ENCODE assay signal across 18 cellular contexts in genomic region chr7:149130572-149131198, GRCh38. TPM values are rescaled to one million over a fixed set of nuclear protein-coding genes. Genes with fewer than 3 reads are reported as not detected.
A peak's percentile ranks its signal among the peaks of the same experiment; 100 is the strongest.
DNase-seq lines count a peak whose midpoint lies in the region; ATAC-seq, FAIRE-seq and TF ChIP-seq lines count a peak whose summit lies in the region.
"Had no signal": no experiment of that assay in that cellular context is flagged by ENCODE, and none has a peak within 500 bp of the region (broad histone marks: within the 10 kb centered on the region; RNA-seq: fewer than 3 reads in every experiment).

No MANE protein-coding gene starts in this region.

- intact Hi-C loops in GM12878 (cut with micrococcal nuclease; ENCODE audit: unreplicated experiment), result no loop called here
- intact Hi-C loops in aorta (cut with DNase I), result no loop called here

- no peak overlapping the region for H3K4me3 ChIP-seq in HEK293 (ENCODE audit: low read depth, low read length)
- H3K4me3 ChIP-seq in GM12878, result no peak overlapping the region
- H3K4me3 ChIP-seq in aorta (ENCODE audit: low read length in 2 of 2), result no peak overlapping the region
- H3K4me3 ChIP-seq: PC-9, SJCRH30 had no signal

- H3K4me2 ChIP-seq in GM12878 (ENCODE audit: control insufficient read depth, insufficient read depth), result no peak overlapping the region
- H3K4me2 ChIP-seq: PC-9 had no signal

- SMC1A ChIA-PET in GM12878 (lab: Charles Lee; ENCODE audit: uncharacterized antibody, unreplicated experiment), result no interaction called here

- TF ChIP-seq POLR2A in GM12878 (IDR thresholded peaks at IDR 0.05; ENCODE audit: low read depth, low read length), result no peak

- H3K9ac ChIP-seq in GM12878 (ENCODE audit: control insufficient read depth, insufficient read depth, low read length), result no peak overlapping the region

- H3K79me2 ChIP-seq in GM12878 (ENCODE audit: control insufficient read depth, insufficient read depth, low read length), result peaks cover 24% of the 10 kb centered on the region

- peak; percentile 24 for DNase-seq in activated effector memory CD4-positive, alpha-beta T cell treated with anti-CD3 and anti-CD28 coated beads, Interleukin-2, amount 50 U/mL, for 16 hours
- no peak for DNase-seq in activated effector memory CD4-positive, alpha-beta T cell treated with Interleukin-2 at 50 U/mL for 16 hours
- no peak for DNase-seq in GM12878 (ENCODE audit: low read depth, low spot score)
- DNase-seq in germinal center (ENCODE audit: low spot score), result no peak
- DNase-seq in aorta, result no peak
- DNase-seq: C1 segment of cervical spinal cord, DMS79 treated with DMSO at 0.1 percent for 48 hours, IMR-90, NCI-H1105 treated with DMSO at 0.1 percent for 48 hours, NCI-H1694, NCI-H748 treated with DMSO at 0.1 percent for 48 hours, PC-9, SJCRH30 had no signal

- H3K4me1 ChIP-seq in HEK293 (ENCODE audit: control insufficient read depth, insufficient read depth, low read length), result no peaks in the 10 kb centered on the region
- H3K4me1 ChIP-seq in GM12878 (ENCODE audit: control insufficient read depth, insufficient read depth, low read length), result no peaks in the 10 kb centered on the region
- no peaks in the 10 kb centered on the region for H3K4me1 ChIP-seq in aorta (ENCODE audit: control insufficient read depth in 1 of 2, insufficient read depth in 2 of 2, low read length in 2 of 2)

- TF ChIP-seq RAD21 in GM12878 (IDR thresholded peaks at IDR 0.05; ENCODE audit: insufficient read depth, low read depth, low read length), result no peak

- RAD21 ChIA-PET in GM12878 (lab: Charles Lee; ENCODE audit: unreplicated experiment), result no interaction called here

- TF ChIP-seq CTCF in HEK293 (tag by site-specific recombination; IDR thresholded peaks at IDR 0.05) (no peak), GM12878 (IDR thresholded peaks at IDR 0.05 in 2 of 3, conservative IDR thresholded peaks at IDR 0.05 in 1 of 3; ENCODE audit: control insufficient read depth in 2 of 3, extremely low read depth in 1 of 3, insufficient read depth in 1 of 3, low read depth in 3 of 3, low read length in 3 of 3) (no peak)

- no peaks in the 10 kb centered on the region for H3K27me3 ChIP-seq in GM12878 (replicated peaks in 1 of 2; ENCODE audit: control insufficient read depth in 2 of 2, insufficient read depth in 2 of 2, low read length in 1 of 2)
- no peaks in the 10 kb centered on the region for H3K27me3 ChIP-seq in aorta (ENCODE audit: control insufficient read depth in 1 of 2, insufficient read depth in 2 of 2, low read length in 1 of 2)
- H3K27me3 ChIP-seq: SJCRH30 had no signal

- H3K27ac ChIP-seq in HEK293 (ENCODE audit: extremely low read depth, low read depth, low read length) (no peak overlapping the region), GM12878 (ENCODE audit: control insufficient read depth, insufficient read depth) (no peak overlapping the region), aorta (ENCODE audit: low read depth in 1 of 2, low read length in 2 of 2) (no peak overlapping the region)
- H3K27ac ChIP-seq: HL-60, PC-9, SJCRH30 had no signal

- H3K9me3 ChIP-seq in HEK293 (ENCODE audit: control insufficient read depth, insufficient read depth, low read depth, low read length), result no peaks in the 10 kb centered on the region
- H3K9me3 ChIP-seq in GM12878 (replicated peaks; ENCODE audit: control insufficient read depth, insufficient read depth, low read length), result peaks cover 15% of the 10 kb centered on the region
- no peaks in the 10 kb centered on the region for H3K9me3 ChIP-seq in aorta (ENCODE audit: control insufficient read depth, low read length)

- in situ Hi-C loops in GM12878 (cut with MboI), result no loop called here

- no peak for TF ChIP-seq EP300 in GM12878 (IDR thresholded peaks at IDR 0.05; ENCODE audit: borderline replicate concordance in 1 of 2, control insufficient read depth in 1 of 2, low read depth in 2 of 2, low read length in 2 of 2)

- H4K20me1 ChIP-seq in GM12878 (ENCODE audit: control insufficient read depth, insufficient read depth), result no peaks in the 10 kb centered on the region

- no TSS peak for BruUV-seq in GM12878 (replicated peaks; lab: Mats Ljungman, UMichigan)

- WGBS in GM12878 (ENCODE audit: insufficient coverage, insufficient replicate concordance, low lambda C conversion rate, missing lambda C conversion rate), result 85% methylated on average over 5 of the region's 5 CpGs
- 91 to 92% methylated on average over 5 of the region's 5 CpGs for WGBS in aorta, 2 donors

- H2AFZ ChIP-seq in GM12878 (ENCODE audit: control insufficient read depth, low read depth, low read length), result no peak overlapping the region
- H2AFZ ChIP-seq: PC-9 had no signal

- H3K36me3 ChIP-seq in HEK293 (ENCODE audit: control insufficient read depth in 2 of 2, insufficient read depth in 1 of 2, low read length in 2 of 2) (peaks cover 0 to 27% of the 10 kb centered on the region in 2 experiments; a peak in 2 of 3 replicates), GM12878 (ENCODE audit: control insufficient read depth in 2 of 2, insufficient read depth in 2 of 2, low read length in 1 of 2) (peaks cover 1 to 25% of the 10 kb centered on the region in 2 experiments; a peak in 3 of 4 replicates), aorta (ENCODE audit: control insufficient read depth in 1 of 2, insufficient read depth in 2 of 2, low read length in 1 of 2) (no peaks in the 10 kb centered on the region)

- no peak for ATAC-seq in GM12878
- no peak for ATAC-seq in aorta (ENCODE audit: low FRiP score)
- no peak for ATAC-seq in GM19035 (IDR thresholded peaks at IDR 0.05; ENCODE audit: unreplicated experiment)

- CTCF ChIA-PET in HEK293 (lab: Yijun Ruan, JAX) (no interaction called here), GM12878 (lab: Yijun Ruan, JAX) (no interaction called here)

- no peak for FAIRE-seq in GM12878 (lab: Jason Lieb, UNC)
- FAIRE-seq: A204.1, H54 had no signal

- POLR2A ChIA-PET in HEK293 (lab: Yijun Ruan, JAX), result no interaction called here
- POLR2A ChIA-PET in GM12878 (lab: Charles Lee), result interaction anchor here (1.2 kb wide), 1 partner anchor 15 kb away, joined by 4 read pairs; no protein-coding TSS in a partner anchor

TF ChIP-seq in GM12878, 131 proteins besides CTCF, POLR2A, EP300 and RAD21 (continues in another document):
- peak; percentile 28; the same call in 1 of the 2 replicates for TF ChIP-seq NFXL1 (IDR thresholded peaks at IDR 0.05; ENCODE audit: borderline replicate concordance)

RNA-seq across cellular contexts. Expression of gene ZNF425, which starts 4.6 kb away (rescaled TPM):
- total RNA-seq in GM12878 (2013; cell fraction: nucleolus; rRNA removed), result 0.84 and 0.95 TPM in 2 replicates
- total RNA-seq in GM12878 (2014; rRNA removed), result 0.79 and 1.0 TPM in 2 replicates
- 0.88 and 1.2 TPM in 2 replicates for total RNA-seq in GM12878 (2014; rRNA removed; fragmentation: Illumina TruSeq; extraction: Trizol)
- total RNA-seq in GM12878 (2021), result 0.69 and 1.6 TPM in 2 replicates
- 0.21 TPM for polyA plus RNA-seq in GM12878 (2011; ENCODE audit: low read depth)
- polyA plus RNA-seq in GM12878 (2011; rRNA removed), result 0.53 and 0.95 TPM in 2 replicates
- polyA plus RNA-seq in GM12878 (2011; cell fraction: cytosol; rRNA removed), result 0.53 and 0.66 TPM in 2 replicates
- 0.40 and 0.53 TPM in 2 replicates for polyA plus RNA-seq in GM12878 (2011; cell fraction: nucleus; rRNA removed)
- polyA plus RNA-seq in GM12878 (2012), result 0.39 and 0.59 TPM in 2 replicates
- 0.25 and 1.0 TPM in 2 replicates for polyA plus RNA-seq in GM12878 (2014; fragmentation: Illumina TruSeq; extraction: Trizol)
- under 1 TPM; 0.19 to 0.20 TPM for polyA plus RNA-seq in GM12878 (2014; fragmentation: Nextera tagmentation; extraction: Ambion mirVana)
- 0.41 and 0.99 TPM in 2 replicates for polyA plus RNA-seq in GM12878 (2014; rRNA removed)
- polyA plus RNA-seq in GM12878 (2016; fragmentation: Nextera tagmentation; extraction: Ambion mirVana), result 1 to 10 TPM; 1.8 TPM
- polyA minus RNA-seq in GM12878 (2011; rRNA and poly(A)+ RNA removed), result 0.73 and 1.0 TPM in 2 replicates
- not detected in 2 replicates for polyA minus RNA-seq in GM12878 (2011; cell fraction: cytosol; rRNA and poly(A)+ RNA removed)
- 0.48 TPM in 2 replicates for polyA minus RNA-seq in GM12878 (2011; cell fraction: nucleus; rRNA and poly(A)+ RNA removed)
- total RNA-seq in aorta, result 1 to 10 TPM; 1.0 to 1.3 TPM
- 1 to 10 TPM; 1.9 to 2.1 TPM for polyA plus RNA-seq in aorta

RNA-seq across cellular contexts. Expression of gene ZNF398, which starts 16.6 kb away (rescaled TPM):
- 18.3 and 23.5 TPM in 2 replicates for total RNA-seq in GM12878 (2013; cell fraction: nucleolus; rRNA removed)
- total RNA-seq in GM12878 (2014; rRNA removed), result 9.8 and 13.6 TPM in 2 replicates
- 9.3 and 9.5 TPM in 2 replicates for total RNA-seq in GM12878 (2014; rRNA removed; fragmentation: Illumina TruSeq; extraction: Trizol)
- 12.9 and 15.3 TPM in 2 replicates for total RNA-seq in GM12878 (2021)
- 3.9 TPM for polyA plus RNA-seq in GM12878 (2011; ENCODE audit: low read depth)
- polyA plus RNA-seq in GM12878 (2011; rRNA removed), result 4.1 and 8.1 TPM in 2 replicates
- 7.9 and 9.8 TPM in 2 replicates for polyA plus RNA-seq in GM12878 (2011; cell fraction: cytosol; rRNA removed)
- 12.4 and 12.9 TPM in 2 replicates for polyA plus RNA-seq in GM12878 (2011; cell fraction: nucleus; rRNA removed)
- 4.8 TPM in 2 replicates for polyA plus RNA-seq in GM12878 (2012)
- 8.3 and 10.4 TPM in 2 replicates for polyA plus RNA-seq in GM12878 (2014; fragmentation: Illumina TruSeq; extraction: Trizol)
- 1 to 10 TPM; 2.3 to 2.5 TPM for polyA plus RNA-seq in GM12878 (2014; fragmentation: Nextera tagmentation; extraction: Ambion mirVana)
- polyA plus RNA-seq in GM12878 (2014; rRNA removed), result 7.8 and 9.3 TPM in 2 replicates
- 10 to 100 TPM; 10.6 to 10.9 TPM for polyA plus RNA-seq in GM12878 (2016; fragmentation: Nextera tagmentation; extraction: Ambion mirVana)
- 20.1 and 23.0 TPM in 2 replicates for polyA minus RNA-seq in GM12878 (2011; rRNA and poly(A)+ RNA removed)
- 6.5 TPM in 2 replicates for polyA minus RNA-seq in GM12878 (2011; cell fraction: cytosol; rRNA and poly(A)+ RNA removed)
- polyA minus RNA-seq in GM12878 (2011; cell fraction: nucleus; rRNA and poly(A)+ RNA removed), result 9.1 and 18.6 TPM in 2 replicates
- total RNA-seq in aorta, result 10 to 100 TPM; 12.4 to 14.1 TPM
- polyA plus RNA-seq in aorta, result 1 to 10 TPM; 2.6 to 3.4 TPM

RNA-seq across cellular contexts. Expression of gene ZNF786, which starts 40.2 kb away (rescaled TPM):
- total RNA-seq in GM12878 (2013; cell fraction: nucleolus; rRNA removed), result 8.3 and 9.4 TPM in 2 replicates
- total RNA-seq in GM12878 (2014; rRNA removed), result 4.8 and 6.3 TPM in 2 replicates
- total RNA-seq in GM12878 (2014; rRNA removed; fragmentation: Illumina TruSeq; extraction: Trizol), result 3.7 and 4.1 TPM in 2 replicates
- total RNA-seq in GM12878 (2021), result 5.8 and 6.4 TPM in 2 replicates
- polyA plus RNA-seq in GM12878 (2011; ENCODE audit: low read depth), result 1.2 TPM
- polyA plus RNA-seq in GM12878 (2011; rRNA removed), result 1.6 and 1.8 TPM in 2 replicates
- polyA plus RNA-seq in GM12878 (2011; cell fraction: cytosol; rRNA removed), result 1.9 and 3.2 TPM in 2 replicates
- 2.5 and 4.3 TPM in 2 replicates for polyA plus RNA-seq in GM12878 (2011; cell fraction: nucleus; rRNA removed)
- polyA plus RNA-seq in GM12878 (2012), result 2.5 and 3.0 TPM in 2 replicates
- 2.0 and 2.9 TPM in 2 replicates for polyA plus RNA-seq in GM12878 (2014; fragmentation: Illumina TruSeq; extraction: Trizol)
- under 1 TPM; 0.47 to 0.86 TPM for polyA plus RNA-seq in GM12878 (2014; fragmentation: Nextera tagmentation; extraction: Ambion mirVana)
- 3.7 and 4.4 TPM in 2 replicates for polyA plus RNA-seq in GM12878 (2014; rRNA removed)
- 1 to 10 TPM; 4.9 to 7.0 TPM for polyA plus RNA-seq in GM12878 (2016; fragmentation: Nextera tagmentation; extraction: Ambion mirVana)
- polyA minus RNA-seq in GM12878 (2011; rRNA and poly(A)+ RNA removed), result 4.3 and 8.3 TPM in 2 replicates
- polyA minus RNA-seq in GM12878 (2011; cell fraction: cytosol; rRNA and poly(A)+ RNA removed), result 2.1 and 2.3 TPM in 2 replicates
- 2.3 and 5.0 TPM in 2 replicates for polyA minus RNA-seq in GM12878 (2011; cell fraction: nucleus; rRNA and poly(A)+ RNA removed)
- 1 to 10 TPM; 4.3 to 6.4 TPM for total RNA-seq in aorta
- 1 to 10 TPM in 1 of 2 donors, under 1 TPM in 1; 0.63 to 3.4 TPM for polyA plus RNA-seq in aorta
